In genomic region chr5:56481147-56481997, GRCh38 we compare ENCODE assay signal across 8 cellular contexts.
DNase-seq lines count a peak whose midpoint lies in the region; ATAC-seq, FAIRE-seq and TF ChIP-seq lines count a peak whose summit lies in the region.

No MANE protein-coding gene starts in this region.

- no peak for FAIRE-seq in astrocyte (lab: Jason Lieb, UNC)

- H3K4me1 ChIP-seq in Peyer's patch (peaks cover 0 to 12% (median 3%) of the 10 kb centered on the region in 4 donors), astrocyte (ENCODE audit: insufficient read depth, low read length) (peaks cover 11% of the 10 kb centered on the region), hepatocyte (ENCODE audit: insufficient read depth) (peaks cover 44% of the 10 kb centered on the region), rectal smooth muscle tissue (ENCODE audit: control insufficient read depth, insufficient read depth, low read length) (peaks cover 7% of the 10 kb centered on the region)

- peaks cover 13% of the 10 kb centered on the region for H3K27me3 Mint-ChIP-seq in astrocyte (ENCODE audit: low read depth, unreplicated experiment)

- peaks cover 11% of the 10 kb centered on the region for H3K4me1 Mint-ChIP-seq in astrocyte (ENCODE audit: low read depth, unreplicated experiment)

- TF ChIP-seq POLR2A in Peyer's patch (IDR thresholded peaks at IDR 0.05): no peak

- peak; percentile 22 for DNase-seq in ACHN
- peak; percentile 53 to 73 (median 54) for DNase-seq in Peyer's patch
- DNase-seq in astrocyte (ENCODE audit: low read depth): no peak
- DNase-seq in hepatocyte (ENCODE audit: low spot score): peak; percentile 56
- DNase-seq in NCI-H2107 treated with DMSO at 0.1 percent for 48 hours (lab: John Stamatoyannopoulos, UW; ENCODE audit: unreplicated experiment): no peak

- H2AFZ ChIP-seq in astrocyte (ENCODE audit: low read depth, low read length): peak overlapping the region; percentile 85
- H2AFZ ChIP-seq in hepatocyte: peak overlapping the region; percentile 90

- in situ Hi-C loops in ACHN (cut with HindIII; ENCODE audit: low pct_ligation_motif_present, low pct_unique_long_range_greater_than_20kb, low sequenced_read_pairs): no loop called here

- H3K79me2 ChIP-seq in astrocyte (ENCODE audit: insufficient read depth, low read length) (no peaks in the 10 kb centered on the region), hepatocyte (peaks cover 2% of the 10 kb centered on the region)

- ATAC-seq in GM19438 (IDR thresholded peaks at IDR 0.05; ENCODE audit: low read depth, unreplicated experiment) (peak; percentile 49), HG02938 (IDR thresholded peaks at IDR 0.05; ENCODE audit: unreplicated experiment) (no peak)

- H3K4me2 ChIP-seq in astrocyte (ENCODE audit: low read length) (peak overlapping the region; percentile 95), hepatocyte (peak overlapping the region; percentile 94)

- H3K36me3 Mint-ChIP-seq in astrocyte (ENCODE audit: low read depth, unreplicated experiment): no peaks in the 10 kb centered on the region

- H3K4me3 Mint-ChIP-seq in astrocyte (ENCODE audit: unreplicated experiment): peak overlapping the region; percentile 83

- H3K9me2 ChIP-seq in hepatocyte (replicated peaks; ENCODE audit: insufficient read depth): no peaks in the 10 kb centered on the region

- peak in 1 of 6 experiments; percentile 19 for TF ChIP-seq CTCF in Peyer's patch (IDR thresholded peaks at IDR 0.05)
- peak; percentile 9 for TF ChIP-seq CTCF in astrocyte (IDR thresholded peaks at IDR 0.05; ENCODE audit: insufficient read depth, low read depth, low read length)
- TF ChIP-seq CTCF in hepatocyte (IDR thresholded peaks at IDR 0.05; ENCODE audit: poor library complexity): peak; percentile 47

- H3K9ac ChIP-seq in astrocyte (ENCODE audit: low read length) (peak overlapping the region; percentile 74), rectal smooth muscle tissue (ENCODE audit: low read length) (peak overlapping the region; percentile 35)

- peak overlapping the region; percentile 90 to 97 (median 94) for H3K27ac ChIP-seq in Peyer's patch
- no peak overlapping the region for H3K27ac ChIP-seq in astrocyte (ENCODE audit: low read depth, low read length)
- H3K27ac ChIP-seq in hepatocyte: peak overlapping the region; percentile 79
- peak overlapping the region; percentile 58 for H3K27ac ChIP-seq in rectal smooth muscle tissue (ENCODE audit: low read depth, low read length)

- 5% methylated on average over 32 of the region's 44 CpGs for WGBS in hepatocyte (ENCODE audit: low lambda C conversion rate, missing lambda C conversion rate)

- H3K27me3 ChIP-seq in Peyer's patch (no peaks in the 10 kb centered on the region), astrocyte (ENCODE audit: insufficient read depth, low read length) (no peaks in the 10 kb centered on the region), hepatocyte (no peaks in the 10 kb centered on the region), rectal smooth muscle tissue (ENCODE audit: control insufficient read depth, insufficient read depth, low read length) (no peaks in the 10 kb centered on the region)

- peak overlapping the region; percentile 75 for H3K27ac Mint-ChIP-seq in astrocyte (ENCODE audit: unreplicated experiment)

- H3K9me3 ChIP-seq in Peyer's patch: no peaks in the 10 kb centered on the region
- no peaks in the 10 kb centered on the region for H3K9me3 ChIP-seq in astrocyte (ENCODE audit: insufficient read depth, low read depth, low read length)
- no peaks in the 10 kb centered on the region for H3K9me3 ChIP-seq in hepatocyte (ENCODE audit: low read depth)

- H3K4me3 ChIP-seq in Peyer's patch (peak overlapping the region; percentile 46 to 73 (median 64)), astrocyte (ENCODE audit: insufficient read depth, low read depth, low read length) (peak overlapping the region; percentile 63), hepatocyte (peak overlapping the region; percentile 51), rectal smooth muscle tissue (ENCODE audit: low read length) (peak overlapping the region; percentile 79)

- H3K9me3 Mint-ChIP-seq in astrocyte (ENCODE audit: unreplicated experiment): peaks cover 2% of the 10 kb centered on the region

- H4K20me1 ChIP-seq in astrocyte (ENCODE audit: insufficient read depth, low read length) (no peaks in the 10 kb centered on the region), hepatocyte (ENCODE audit: insufficient read depth, poor library complexity, severe bottlenecking) (no peaks in the 10 kb centered on the region)

- no peaks in the 10 kb centered on the region for H3K36me3 ChIP-seq in Peyer's patch
- no peaks in the 10 kb centered on the region for H3K36me3 ChIP-seq in astrocyte (ENCODE audit: insufficient read depth, low read length)
- H3K36me3 ChIP-seq in hepatocyte (replicated peaks; ENCODE audit: insufficient read depth, low read depth): no peaks in the 10 kb centered on the region
- no peaks in the 10 kb centered on the region for H3K36me3 ChIP-seq in rectal smooth muscle tissue (ENCODE audit: control insufficient read depth, insufficient read depth, low read length)

Comparison
In these comparisons a context has a peak if more than half of its experiments do, and no peak if none do; other contexts are left out.
1. DNase-seq: peak in ACHN (single experiment), Peyer's patch (3 of 3) and hepatocyte (single experiment); none in astrocyte (single experiment) and NCI-H2107 treated with DMSO at 0.1 percent for 48 hours (single experiment).
2. Peak in every context shown above with its lines, with median percentiles within 50 percentile points of each other: H3K4me3 ChIP-seq.